18 cellular contexts compared by ENCODE assay signal in the genomic region with DNA sequence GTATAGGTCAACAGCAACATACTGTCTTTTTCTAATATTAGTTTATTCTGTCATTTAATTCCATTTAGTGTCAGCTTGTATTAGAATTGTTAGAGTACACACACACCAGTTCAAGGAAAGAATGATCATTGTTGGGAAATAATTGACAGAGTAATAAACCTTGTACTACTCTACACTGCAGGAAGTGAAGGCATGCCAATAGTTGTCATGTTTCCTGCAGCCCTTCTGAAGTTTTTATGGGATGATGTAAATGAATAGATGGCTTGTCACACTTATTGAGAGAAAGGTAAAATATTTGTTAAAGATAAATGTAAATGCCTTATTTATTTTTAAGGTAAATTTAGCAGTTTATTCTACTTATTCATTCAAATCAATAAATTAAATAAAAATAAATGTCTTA.
A peak's percentile ranks its signal among the peaks of the same experiment; 100 is the strongest.
DNase-seq lines count a peak whose midpoint lies in the region; ATAC-seq and TF ChIP-seq lines count a peak whose summit lies in the region.
"Had no signal": no experiment of that assay in that cellular context is flagged by ENCODE, and none has a peak within 500 bp of the region (broad histone marks: within the 10 kb centered on the region; RNA-seq: fewer than 3 reads in every experiment).

No MANE protein-coding gene starts in this region.

- H3F3A ChIP-seq in SK-N-SH (replicated peaks; ENCODE audit: insufficient read depth) = no peaks in the 10 kb centered on the region

- no peaks in the 10 kb centered on the region for H4K20me1 ChIP-seq in SK-N-SH (ENCODE audit: insufficient read depth)
- no peaks in the 10 kb centered on the region for H4K20me1 ChIP-seq in hepatocyte (ENCODE audit: insufficient read depth, poor library complexity, severe bottlenecking)
- H4K20me1 ChIP-seq: BLaER1 had no signal

- H3K4me2 ChIP-seq in SK-N-SH (no peak overlapping the region), hepatocyte (no peak overlapping the region)
- H3K4me2 ChIP-seq: A549, BLaER1 had no signal

- ATAC-seq in SK-N-SH treated with all-trans-retinoic acid at 6 μM for 48 hours (no peak), GM21423 (IDR thresholded peaks at IDR 0.05; ENCODE audit: unreplicated experiment) (no peak), HG03457 (IDR thresholded peaks at IDR 0.05; ENCODE audit: unreplicated experiment) (no peak)
- ATAC-seq: A549; CD8-positive, alpha-beta T cell had no signal

- no peak for TF ChIP-seq EP300 in SK-N-SH (IDR thresholded peaks at IDR 0.05; ENCODE audit: borderline replicate concordance in 1 of 2, low read depth in 1 of 2, low read length in 1 of 2)

- no peak overlapping the region for H3K9ac ChIP-seq in SK-N-SH
- H3K9ac ChIP-seq: BLaER1, GM23248 had no signal

- H3K4me3 ChIP-seq in SK-N-SH (ENCODE audit: low read depth in 2 of 2, low read length in 1 of 2) (no peak overlapping the region), hepatocyte (no peak overlapping the region)
- H3K4me3 ChIP-seq: A549, BLaER1, GM23248, HAP-1 had no signal

- H3K36me3 ChIP-seq in SK-N-SH (replicated peaks in 1 of 2; ENCODE audit: control insufficient read depth in 1 of 2, insufficient read depth in 2 of 2, low read length in 1 of 2) = no peaks in the 10 kb centered on the region
- no peaks in the 10 kb centered on the region for H3K36me3 ChIP-seq in hepatocyte (replicated peaks; ENCODE audit: insufficient read depth, low read depth)
- H3K36me3 ChIP-seq: BLaER1, HAP-1 had no signal

- POLR2A ChIA-PET in SK-N-SH (lab: Yijun Ruan, JAX) = no interaction called here

- no peaks in the 10 kb centered on the region for H3K79me2 ChIP-seq in SK-N-SH (ENCODE audit: insufficient read depth)
- H3K79me2 ChIP-seq in hepatocyte = no peaks in the 10 kb centered on the region

- H3K9me2 ChIP-seq in SK-N-SH (no peaks in the 10 kb centered on the region), hepatocyte (replicated peaks; ENCODE audit: insufficient read depth) (no peaks in the 10 kb centered on the region)

- no peaks in the 10 kb centered on the region for H3K9me3 ChIP-seq in SK-N-SH
- H3K9me3 ChIP-seq in hepatocyte (ENCODE audit: low read depth) = no peaks in the 10 kb centered on the region
- H3K9me3 ChIP-seq: A549, BLaER1, HAP-1 had no signal

- H3K4me1 ChIP-seq in SK-N-SH (ENCODE audit: control insufficient read depth in 1 of 2, insufficient read depth in 2 of 2, low read depth in 1 of 2, low read length in 1 of 2) = no peaks in the 10 kb centered on the region
- H3K4me1 ChIP-seq in hepatocyte (ENCODE audit: insufficient read depth) = no peaks in the 10 kb centered on the region
- H3K4me1 ChIP-seq: A549, HAP-1 had no signal

- no peak for TF ChIP-seq RAD21 in SK-N-SH (IDR thresholded peaks at IDR 0.05; ENCODE audit: low read length)

- CTCF ChIA-PET in SK-N-SH (lab: Yijun Ruan, JAX) = interaction anchor here (0.6 kb wide), 1 partner anchor 97 kb away, joined by 3 read pairs; no protein-coding TSS in a partner anchor

- no peak for TF ChIP-seq CTCF in SK-N-SH (IDR thresholded peaks at IDR 0.05)
- no peak for TF ChIP-seq CTCF in hepatocyte (IDR thresholded peaks at IDR 0.05; ENCODE audit: poor library complexity)

- no peak overlapping the region for H3K27ac ChIP-seq in SK-N-SH (ENCODE audit: low read depth in 2 of 2, low read length in 1 of 2)
- peak overlapping the region; percentile 41 for H3K27ac ChIP-seq in hepatocyte
- H3K27ac ChIP-seq: 22Rv1, A549, BLaER1, GM23248, HL-60 had no signal

- H3K27me3 ChIP-seq in SK-N-SH (ENCODE audit: insufficient read depth) = no peaks in the 10 kb centered on the region
- no peaks in the 10 kb centered on the region for H3K27me3 ChIP-seq in hepatocyte
- H3K27me3 ChIP-seq: BLaER1 had no signal

- DNase-seq in SK-N-SH = no peak
- peak; percentile 22 for DNase-seq in hepatocyte (ENCODE audit: low spot score)
- DNase-seq in left kidney (ENCODE audit: low read depth, low spot score) = peak; percentile 12
- DNase-seq in NCI-H128 (lab: John Stamatoyannopoulos, UW; ENCODE audit: unreplicated experiment) = no peak
- DNase-seq in AG08396 (ENCODE audit: low spot score) = no peak
- DNase-seq: Calu3; CD8-positive, alpha-beta T cell; DMS79 treated with DMSO at 0.1 percent for 48 hours; GF-D8; GM23248 had no signal

- H2AFZ ChIP-seq in SK-N-SH (ENCODE audit: low read depth) = no peak overlapping the region
- no peak overlapping the region for H2AFZ ChIP-seq in hepatocyte
- H2AFZ ChIP-seq: GM23248 had no signal

TF ChIP-seq in SK-N-SH treated with all-trans-retinoic acid at 6 μM for 48 hours, 23 proteins besides CTCF, POLR2A, EP300 and RAD21 (continues in another document):
- TF ChIP-seq ZC3H10 (CRISPR knock-in tag; IDR thresholded peaks at IDR 0.05) (peak; percentile 36; the same call in 1 of the 2 replicates), ZFP30 (CRISPR knock-in tag; IDR thresholded peaks at IDR 0.05) (no peak), ZNF565 (CRISPR knock-in tag; conservative IDR thresholded peaks at IDR 0.05; ENCODE audit: low read depth) (no peak)
- TF ChIP-seq, protein P1, sequence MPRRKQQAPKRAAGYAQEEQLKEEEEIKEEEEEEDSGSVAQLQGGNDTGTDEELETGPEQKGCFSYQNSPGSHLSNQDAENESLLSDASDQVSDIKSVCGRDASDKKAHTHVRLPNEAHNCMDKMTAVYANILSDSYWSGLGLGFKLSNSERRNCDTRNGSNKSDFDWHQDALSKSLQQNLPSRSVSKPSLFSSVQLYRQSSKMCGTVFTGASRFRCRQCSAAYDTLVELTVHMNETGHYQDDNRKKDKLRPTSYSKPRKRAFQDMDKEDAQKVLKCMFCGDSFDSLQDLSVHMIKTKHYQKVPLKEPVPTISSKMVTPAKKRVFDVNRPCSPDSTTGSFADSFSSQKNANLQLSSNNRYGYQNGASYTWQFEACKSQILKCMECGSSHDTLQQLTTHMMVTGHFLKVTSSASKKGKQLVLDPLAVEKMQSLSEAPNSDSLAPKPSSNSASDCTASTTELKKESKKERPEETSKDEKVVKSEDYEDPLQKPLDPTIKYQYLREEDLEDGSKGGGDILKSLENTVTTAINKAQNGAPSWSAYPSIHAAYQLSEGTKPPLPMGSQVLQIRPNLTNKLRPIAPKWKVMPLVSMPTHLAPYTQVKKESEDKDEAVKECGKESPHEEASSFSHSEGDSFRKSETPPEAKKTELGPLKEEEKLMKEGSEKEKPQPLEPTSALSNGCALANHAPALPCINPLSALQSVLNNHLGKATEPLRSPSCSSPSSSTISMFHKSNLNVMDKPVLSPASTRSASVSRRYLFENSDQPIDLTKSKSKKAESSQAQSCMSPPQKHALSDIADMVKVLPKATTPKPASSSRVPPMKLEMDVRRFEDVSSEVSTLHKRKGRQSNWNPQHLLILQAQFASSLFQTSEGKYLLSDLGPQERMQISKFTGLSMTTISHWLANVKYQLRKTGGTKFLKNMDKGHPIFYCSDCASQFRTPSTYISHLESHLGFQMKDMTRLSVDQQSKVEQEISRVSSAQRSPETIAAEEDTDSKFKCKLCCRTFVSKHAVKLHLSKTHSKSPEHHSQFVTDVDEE (CRISPR knock-in tag; IDR thresholded peaks at IDR 0.05) = no peak

TF ChIP-seq in SK-N-SH, 30 proteins besides CTCF, POLR2A, EP300 and RAD21:
- TF ChIP-seq, protein P2, sequence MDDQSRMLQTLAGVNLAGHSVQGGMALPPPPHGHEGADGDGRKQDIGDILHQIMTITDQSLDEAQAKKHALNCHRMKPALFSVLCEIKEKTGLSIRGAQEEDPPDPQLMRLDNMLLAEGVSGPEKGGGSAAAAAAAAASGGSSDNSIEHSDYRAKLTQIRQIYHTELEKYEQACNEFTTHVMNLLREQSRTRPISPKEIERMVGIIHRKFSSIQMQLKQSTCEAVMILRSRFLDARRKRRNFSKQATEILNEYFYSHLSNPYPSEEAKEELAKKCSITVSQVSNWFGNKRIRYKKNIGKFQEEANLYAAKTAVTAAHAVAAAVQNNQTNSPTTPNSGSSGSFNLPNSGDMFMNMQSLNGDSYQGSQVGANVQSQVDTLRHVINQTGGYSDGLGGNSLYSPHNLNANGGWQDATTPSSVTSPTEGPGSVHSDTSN (IDR thresholded peaks at IDR 0.05) = no peak
- TF ChIP-seq, protein P3, sequence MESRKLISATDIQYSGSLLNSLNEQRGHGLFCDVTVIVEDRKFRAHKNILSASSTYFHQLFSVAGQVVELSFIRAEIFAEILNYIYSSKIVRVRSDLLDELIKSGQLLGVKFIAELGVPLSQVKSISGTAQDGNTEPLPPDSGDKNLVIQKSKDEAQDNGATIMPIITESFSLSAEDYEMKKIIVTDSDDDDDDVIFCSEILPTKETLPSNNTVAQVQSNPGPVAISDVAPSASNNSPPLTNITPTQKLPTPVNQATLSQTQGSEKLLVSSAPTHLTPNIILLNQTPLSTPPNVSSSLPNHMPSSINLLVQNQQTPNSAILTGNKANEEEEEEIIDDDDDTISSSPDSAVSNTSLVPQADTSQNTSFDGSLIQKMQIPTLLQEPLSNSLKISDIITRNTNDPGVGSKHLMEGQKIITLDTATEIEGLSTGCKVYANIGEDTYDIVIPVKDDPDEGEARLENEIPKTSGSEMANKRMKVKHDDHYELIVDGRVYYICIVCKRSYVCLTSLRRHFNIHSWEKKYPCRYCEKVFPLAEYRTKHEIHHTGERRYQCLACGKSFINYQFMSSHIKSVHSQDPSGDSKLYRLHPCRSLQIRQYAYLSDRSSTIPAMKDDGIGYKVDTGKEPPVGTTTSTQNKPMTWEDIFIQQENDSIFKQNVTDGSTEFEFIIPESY (IDR thresholded peaks at IDR 0.05; ENCODE audit: borderline replicate concordance, low read depth) = no peak
- TF ChIP-seq FOSL2 (IDR thresholded peaks at IDR 0.05; ENCODE audit: borderline replicate concordance, low read depth) (no peak), GABPA (IDR thresholded peaks at IDR 0.05; ENCODE audit: low read depth) (no peak), RXRA (IDR thresholded peaks at IDR 0.05; ENCODE audit: borderline replicate concordance, low read depth) (no peak)

Comparison
In these comparisons a context has a peak if more than half of its experiments do, and no peak if none do; other contexts are left out.
1. DNase-seq: peak in hepatocyte (single experiment) and left kidney (single experiment); none in SK-N-SH (single experiment), NCI-H128 (single experiment) and AG08396 (single experiment).